ENCODE assay signal across 1 cellular context in genomic region chr2:145038041-145038525, GRCh38.
TF ChIP-seq lines count a peak whose summit lies in the region.

No MANE protein-coding gene starts in this region.

TF ChIP-seq in GM23338, 12 proteins besides CTCF, POLR2A, EP300 and RAD21:
- TF ChIP-seq ZNF462 (CRISPR knock-in tag; IDR thresholded peaks at IDR 0.05): no peak
- no peak for TF ChIP-seq JUNB (IDR thresholded peaks at IDR 0.05; ENCODE audit: unreplicated experiment)
- no peak for TF ChIP-seq STAT1 (IDR thresholded peaks at IDR 0.05; ENCODE audit: unreplicated experiment)
- no peak for TF ChIP-seq ZNF331 (CRISPR knock-in tag; IDR thresholded peaks at IDR 0.05; ENCODE audit: low read depth)
- no peak for TF ChIP-seq NANOG (IDR thresholded peaks at IDR 0.05; ENCODE audit: borderline replicate concordance)
- no peak for TF ChIP-seq EZH2phosphoT487 (IDR thresholded peaks at IDR 0.05; ENCODE audit: unreplicated experiment)
- TF ChIP-seq ZNF114 (CRISPR knock-in tag; IDR thresholded peaks at IDR 0.05): no peak
- no peak for TF ChIP-seq POLR2AphosphoS5 (IDR thresholded peaks at IDR 0.05; ENCODE audit: low read depth)
- TF ChIP-seq EZH2 (IDR thresholded peaks at IDR 0.05; ENCODE audit: low read depth, unreplicated experiment): no peak
- TF ChIP-seq REST (IDR thresholded peaks at IDR 0.05; ENCODE audit: unreplicated experiment): no peak
- TF ChIP-seq CREB1 (CRISPR knock-in tag; IDR thresholded peaks at IDR 0.05; ENCODE audit: low read depth): no peak
- TF ChIP-seq ETS1 (IDR thresholded peaks at IDR 0.05): no peak
